ENCODE assay signal across 33 cellular contexts in the genomic region with DNA sequence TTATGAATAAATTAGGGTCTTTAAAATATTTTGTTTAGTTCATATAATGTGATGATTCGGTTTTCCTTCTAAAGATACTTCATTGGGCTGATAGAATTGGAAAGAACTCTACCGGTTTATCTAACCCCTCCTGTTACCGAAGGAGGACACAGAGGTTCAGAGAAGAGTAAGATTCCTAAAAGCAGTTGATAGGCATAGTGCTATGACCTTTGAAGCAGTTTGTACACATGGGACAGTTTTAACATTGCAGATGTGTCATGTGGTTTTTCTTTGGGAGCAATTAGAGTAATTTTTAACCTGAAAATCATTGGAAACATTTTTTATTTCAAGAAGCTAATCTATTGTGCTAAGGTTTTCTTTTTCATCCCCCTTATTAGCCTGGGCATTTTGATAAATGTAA.
"Had no signal": no experiment of that assay in that cellular context is flagged by ENCODE, and none has a peak within 500 bp of the region (broad histone marks: within the 10 kb centered on the region; RNA-seq: fewer than 3 reads in every experiment).

No MANE protein-coding gene starts in this region.

- H3K4me1 ChIP-seq: Peyer's patch had no signal

- H3K9me3 ChIP-seq: Peyer's patch had no signal

- ATAC-seq: activated naive CD8-positive, alpha-beta T cell treated with anti-CD3 and anti-CD28 coated beads, Interleukin-2, amount 50 U/mL, for 24 hours; activated T-cell treated with anti-CD3 and anti-CD28 coated beads, Interleukin-2, amount 50 U/mL, for 4 hours; Right ventricle myocardium inferior had no signal

- H3K27ac ChIP-seq: brain microvascular endothelial cell, Peyer's patch, RWPE1, VCaP had no signal

- H3K4me3 ChIP-seq: Peyer's patch had no signal

- H3K27me3 ChIP-seq: brain microvascular endothelial cell, Peyer's patch had no signal

- DNase-seq: activated B cell treated with CpG ODN at 0.5 μM for 24 hours; activated CD4-positive, alpha-beta memory T cell treated with anti-CD3 and anti-CD28 coated beads for 36 hours; activated CD4-positive, alpha-beta T cell treated with anti-CD3 and anti-CD28 coated beads for 4 hours; activated CD4-positive, alpha-beta T cell treated with anti-CD3 and anti-CD28 coated beads, Interleukin-2, amount 50 U/mL, for 1 hour; activated CD4-positive, CD25-positive, alpha-beta regulatory T cell treated with anti-CD3 and anti-CD28 coated beads, Interleukin-2, amount 50 U/mL, for 72 hours; activated CD8-positive, alpha-beta memory T cell treated with anti-CD3 and anti-CD28 coated beads, Interleukin-2, amount 50 U/mL, for 4 hours; activated effector memory CD4-positive, alpha-beta T cell treated with Interleukin-2 at 50 U/mL for 16 hours; activated naive CD4-positive, alpha-beta T cell treated with anti-CD3 and anti-CD28 coated beads, Interleukin-2, amount 10 ng/mL, durations not matched to agents 7 days and 5 days; activated naive CD8-positive, alpha-beta T cell treated with anti-CD3 and anti-CD28 coated beads, Interleukin-2, amount 50 U/mL, for 24 hours; activated T-cell treated with anti-CD3 and anti-CD28 coated beads for 4 hours; activated T-cell treated with anti-CD3 and anti-CD28 coated beads, Interleukin-2, amount 50 U/mL, for 4 hours; aorta; central memory CD4-positive, alpha-beta T cell; NCI-H1092 treated with DMSO at 0.1 percent for 48 hours; NCI-H1417; NCI-H146; NCI-H187; NCI-H2029 treated with DMSO at 0.1 percent for 48 hours; NCI-H2107; NCI-H2171; NCI-H510A; NCI-H526; NCI-H748 treated with DMSO at 0.1 percent for 48 hours; NK-92 treated with Interleukin-12 subunit alpha and Interleukin-12 subunit beta, amount 100 ng/mL, for 24 hours; Peyer's patch; SIG-M5; T-helper 1 cell; T-helper 2 cell; T-helper 9 cell had no signal

- H3K36me3 ChIP-seq: brain microvascular endothelial cell, Peyer's patch had no signal
